In genomic region chr10:125281091-125281490, GRCh38 we compare ENCODE assay signal across 26 cellular contexts.
"Had no signal": no experiment of that assay in that cellular context is flagged by ENCODE, and none has a peak within 500 bp of the region (broad histone marks: within the 10 kb centered on the region; RNA-seq: fewer than 3 reads in every experiment).

No MANE protein-coding gene starts in this region.

- H3K4me1 Mint-ChIP-seq: stimulated activated effector memory CD8-positive, alpha-beta T cell treated with anti-CD3 and anti-CD28 coated beads, Interleukin-12 subunit alpha, Interleukin-12 subunit beta, amount 100 ng/mL, for 72 hours had no signal

- H3K27me3 ChIP-seq: pancreas, right lobe of liver, thyroid gland, tibial nerve, upper lobe of left lung, vagina had no signal

- H3K4me3 Mint-ChIP-seq: naive thymus-derived CD8-positive, alpha-beta T cell; natural killer cell treated with Interleukin-12 subunit alpha and Interleukin-12 subunit beta and Interleukin-15 and Interleukin-18, amount 100 ng/mL, for 72 hours; nephron progenitor cell; neural crest cell; stimulated activated effector memory CD8-positive, alpha-beta T cell treated with anti-CD3 and anti-CD28 coated beads, Interleukin-12 subunit alpha, Interleukin-12 subunit beta, amount 100 ng/mL, for 72 hours; stimulated activated naive B cell treated with anti-CD40 and anti-IgM and Interleukin-4, amounts not matched to agents 10 μg/mL and 1 μg/mL and 100 μg/mL, for 72 hours; stimulated activated naive CD8-positive, alpha-beta T cell treated with anti-CD3 and anti-CD28 coated beads, Interleukin-15, Interleukin-2, amounts not matched to agents 100 ng/mL and 50 ng/mL, for 24 hours had no signal

- H3K4me3 ChIP-seq: pancreas, psoas muscle, right lobe of liver, sigmoid colon, stomach, thoracic aorta, thyroid gland, tibial nerve, upper lobe of left lung, vagina had no signal

- H3K27ac Mint-ChIP-seq: naive thymus-derived CD8-positive, alpha-beta T cell; natural killer cell treated with Interleukin-12 subunit alpha and Interleukin-12 subunit beta and Interleukin-15 and Interleukin-18, amount 100 ng/mL, for 72 hours; nephron progenitor cell; stimulated activated effector memory CD8-positive, alpha-beta T cell treated with anti-CD3 and anti-CD28 coated beads, Interleukin-12 subunit alpha, Interleukin-12 subunit beta, amount 100 ng/mL, for 72 hours; stimulated activated naive B cell treated with anti-CD40 and anti-IgM and Interleukin-4, amounts not matched to agents 10 μg/mL and 1 μg/mL and 100 μg/mL, for 72 hours; stimulated activated naive CD8-positive, alpha-beta T cell treated with anti-CD3 and anti-CD28 coated beads, Interleukin-15, Interleukin-2, amounts not matched to agents 100 ng/mL and 50 ng/mL, for 24 hours had no signal

- H3K9me3 ChIP-seq: pancreas, right lobe of liver, thoracic aorta, thyroid gland, upper lobe of left lung, vagina had no signal

- H3K36me3 ChIP-seq: pancreas, right lobe of liver, sigmoid colon, stomach, thoracic aorta, thyroid gland, tibial nerve, upper lobe of left lung, vagina had no signal

- H3K9me3 Mint-ChIP-seq: stimulated activated naive CD8-positive, alpha-beta T cell treated with anti-CD3 and anti-CD28 coated beads, Interleukin-15, Interleukin-2, amounts not matched to agents 100 ng/mL and 50 ng/mL, for 24 hours had no signal

- DNase-seq: naive thymus-derived CD8-positive, alpha-beta T cell; nephron progenitor cell; occipital lobe; pancreas; psoas muscle; right cardiac atrium; right lobe of liver; sigmoid colon; small intestine; stimulated activated CD4-positive, alpha-beta T cell treated with anti-CD3 and anti-CD28 coated beads, Interleukin-15, amount 100 ng/mL, for 24 hours; stimulated activated CD4-positive, alpha-beta T cell treated with anti-CD3 and anti-CD28 coated beads, Interleukin-2, amount 100 ng/mL, for 24 hours; stimulated activated CD4-positive, alpha-beta T cell treated with anti-CD3 and anti-CD28 coated beads, Interleukin-2, amount 100 ng/mL, for 48 hours; stimulated activated CD4-positive, alpha-beta T cell treated with anti-CD3 and anti-CD28 coated beads, Interleukin-4, amount 100 ng/mL, for 24 hours; stimulated activated naive B cell treated with anti-CD40 and anti-IgM and Interleukin-4, amounts not matched to agents 10 μg/mL and 1 μg/mL and 100 μg/mL, for 72 hours; stimulated activated naive CD4-positive, alpha-beta T cell treated with Interleukin-2 at 50 U/mL for 16 hours; stomach; thyroid gland; trophoblast cell; upper lobe of left lung had no signal

- H3K27ac ChIP-seq: pancreas, psoas muscle, right lobe of liver, sigmoid colon, stomach, thoracic aorta, thyroid gland, tibial nerve, upper lobe of left lung, vagina had no signal

- H3K4me1 ChIP-seq: pancreas, psoas muscle, right lobe of liver, sigmoid colon, stomach, thyroid gland, tibial nerve, vagina had no signal

- H3K36me3 Mint-ChIP-seq: stimulated activated effector memory CD8-positive, alpha-beta T cell treated with anti-CD3 and anti-CD28 coated beads, Interleukin-12 subunit alpha, Interleukin-12 subunit beta, amount 100 ng/mL, for 72 hours had no signal

- ATAC-seq: naive thymus-derived CD8-positive, alpha-beta T cell; natural killer cell treated with Interleukin-12 subunit alpha and Interleukin-12 subunit beta and Interleukin-15 and Interleukin-18, amount 100 ng/mL, for 72 hours; pancreas; psoas muscle; right cardiac atrium; right lobe of liver; stimulated activated effector memory CD8-positive, alpha-beta T cell treated with anti-CD3 and anti-CD28 coated beads, Interleukin-12 subunit alpha, Interleukin-12 subunit beta, amount 100 ng/mL, for 72 hours; stimulated activated naive B cell treated with anti-CD40 and anti-IgM and Interleukin-4, amounts not matched to agents 10 μg/mL and 1 μg/mL and 100 μg/mL, for 72 hours had no signal
